8 cellular contexts compared by ENCODE assay signal in the genomic region with DNA sequence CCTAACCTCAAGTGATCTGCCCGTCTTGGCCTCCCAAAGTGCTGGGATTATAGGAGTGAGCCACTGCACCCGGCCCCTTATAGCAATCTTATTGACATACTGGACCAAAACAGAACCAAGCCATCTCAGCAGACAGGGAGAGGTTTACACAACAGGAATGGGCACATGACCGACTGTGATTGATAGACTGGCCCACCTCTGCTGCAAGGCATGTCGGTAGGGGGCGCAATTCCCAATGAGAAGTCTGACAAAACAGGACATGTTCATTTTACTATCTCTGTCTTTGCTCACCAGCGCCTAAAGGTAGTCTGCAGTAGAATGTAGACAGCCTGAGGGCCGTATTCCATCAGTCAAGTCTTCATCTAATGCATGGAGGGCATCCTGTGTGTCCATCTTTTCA. TPM values are rescaled to one million over a fixed set of nuclear protein-coding genes. Genes with fewer than 3 reads are reported as not detected.
DNase-seq lines count a peak whose midpoint lies in the region; ATAC-seq, FAIRE-seq and TF ChIP-seq lines count a peak whose summit lies in the region.

No MANE protein-coding gene starts in this region.

- no peaks in the 10 kb centered on the region for H3K36me3 ChIP-seq in Loucy (ENCODE audit: insufficient read depth, low read length)
- H3K36me3 ChIP-seq in kidney (ENCODE audit: control insufficient read depth in 1 of 2, insufficient read depth in 2 of 2, low read length in 2 of 2), result no peaks in the 10 kb centered on the region
- no peaks in the 10 kb centered on the region for H3K36me3 ChIP-seq in aorta (ENCODE audit: control insufficient read depth in 1 of 2, insufficient read depth in 2 of 2, low read length in 1 of 2)

- H3K9ac ChIP-seq in Loucy (ENCODE audit: low read depth, low read length, poor library complexity, severe bottlenecking), result no peak overlapping the region
- H3K9ac ChIP-seq in kidney (ENCODE audit: low read length in 2 of 2), result no peak overlapping the region

- no peak overlapping the region for H3K27ac ChIP-seq in kidney (ENCODE audit: low read depth in 2 of 2, low read length in 2 of 2)
- no peak overlapping the region for H3K27ac ChIP-seq in aorta (ENCODE audit: low read depth in 1 of 2, low read length in 2 of 2)

- DNase-seq in 8988T (peak; percentile 34), kidney (no peak), aorta (no peak), NCI-H2171 (lab: John Stamatoyannopoulos, UW) (no peak), NCI-H2196 (lab: John Stamatoyannopoulos, UW; ENCODE audit: unreplicated experiment) (no peak)
- peak; percentile 43 for DNase-seq in activated CD8-positive, alpha-beta memory T cell treated with anti-CD3 and anti-CD28 coated beads, Interleukin-2, amount 50 U/mL, for 4 hours

- no peaks in the 10 kb centered on the region for H3K4me1 ChIP-seq in Loucy (ENCODE audit: insufficient read depth, low read length, poor library complexity, severe bottlenecking)
- no peaks in the 10 kb centered on the region for H3K4me1 ChIP-seq in kidney (ENCODE audit: control insufficient read depth in 1 of 2, insufficient read depth in 1 of 2, low read depth in 1 of 2, low read length in 2 of 2)
- no peaks in the 10 kb centered on the region for H3K4me1 ChIP-seq in aorta (ENCODE audit: control insufficient read depth in 1 of 2, insufficient read depth in 2 of 2, low read length in 2 of 2)

- no peaks in the 10 kb centered on the region for H4K20me1 ChIP-seq in Loucy (ENCODE audit: insufficient read depth, low read length, poor library complexity, severe bottlenecking)

- no peaks in the 10 kb centered on the region for H3K27me3 ChIP-seq in Loucy (ENCODE audit: insufficient read depth, low read length, poor library complexity, severe bottlenecking)
- H3K27me3 ChIP-seq in aorta (ENCODE audit: control insufficient read depth in 1 of 2, insufficient read depth in 2 of 2, low read length in 1 of 2), result peaks cover 0 to 2% of the 10 kb centered on the region in 2 donors

- TF ChIP-seq CTCF in Loucy (conservative IDR thresholded peaks at IDR 0.05; ENCODE audit: low read length), result peak; percentile 86
- peak; percentile 15 for TF ChIP-seq CTCF in kidney (IDR thresholded peaks at IDR 0.05; ENCODE audit: borderline replicate concordance, extremely low read depth, insufficient read depth)

- H3K4me2 ChIP-seq in Loucy (ENCODE audit: low read depth, low read length, poor library complexity, severe bottlenecking), result no peak overlapping the region

- no peaks in the 10 kb centered on the region for H3F3A ChIP-seq in Loucy (ENCODE audit: low read depth)

- no peak overlapping the region for H3K4me3 ChIP-seq in Loucy (ENCODE audit: low read length, poor library complexity, severe bottlenecking)
- no peak overlapping the region for H3K4me3 ChIP-seq in kidney (ENCODE audit: low read length in 2 of 2)
- no peak overlapping the region for H3K4me3 ChIP-seq in aorta (ENCODE audit: low read length in 2 of 2)

- no peak for FAIRE-seq in kidney (lab: Jason Lieb, UNC)

- no peaks in the 10 kb centered on the region for H3K9me2 ChIP-seq in Loucy (replicated peaks; ENCODE audit: low read depth, low read length)

- intact Hi-C loops in kidney (cut with DNase I) (no loop called here), aorta (cut with DNase I) (loop anchor here in 1 of 2 donors (10.0 kb wide), 1 partner anchor 494 kb away; no protein-coding TSS in a partner anchor)

- 69 to 71% methylated on average over 7 of the region's 7 CpGs for WGBS in aorta, 2 donors

- H3K79me2 ChIP-seq in Loucy (ENCODE audit: insufficient read depth, low read length), result no peaks in the 10 kb centered on the region

- H2AFZ ChIP-seq in Loucy (ENCODE audit: low read length), result no peak overlapping the region

- ATAC-seq in GM18498 (IDR thresholded peaks at IDR 0.05; ENCODE audit: unreplicated experiment), result peak; percentile 39
- no peak for ATAC-seq in aorta (ENCODE audit: low FRiP score)

- no peaks in the 10 kb centered on the region for H3K9me3 ChIP-seq in Loucy (ENCODE audit: insufficient read depth, low read depth, low read length)
- H3K9me3 ChIP-seq in kidney (ENCODE audit: control insufficient read depth in 1 of 2, low read length in 2 of 2), result no peaks in the 10 kb centered on the region
- peaks cover 1% of the 10 kb centered on the region for H3K9me3 ChIP-seq in aorta (ENCODE audit: control insufficient read depth, low read length)

RNA-seq across cellular contexts. Expression of gene LYPD6B, which starts 2.0 kb away (rescaled TPM):
- total RNA-seq in kidney (9.4 TPM), aorta (not detected)
- polyA plus RNA-seq in kidney (ENCODE audit: insufficient read depth, low read depth, low replicate concordance) (17.6 TPM), aorta (under 1 TPM in 1 of 2 donors, not detected in 1; 0.26 TPM)

Comparison
In these comparisons a context has a peak if more than half of its experiments do, and no peak if none do; other contexts are left out.
1. DNase-seq: peak in 8988T (single experiment) and activated CD8-positive, alpha-beta memory T cell treated with anti-CD3 and anti-CD28 coated beads, Interleukin-2, amount 50 U/mL, for 4 hours (single experiment); none in kidney (single experiment), aorta (0 of 2), NCI-H2171 (single experiment) and NCI-H2196 (single experiment).
2. RNA of gene LYPD6B, which starts 2.0 kb away (total RNA-seq): 9.4 TPM in kidney (single experiment); not detected in aorta; every median in the first group is over 10 times any median in the second.